In genomic region chr14:33737446-33737845, GRCh38 we compare ENCODE assay signal across 19 cellular contexts.
A peak's percentile ranks its signal among the peaks of the same experiment; 100 is the strongest.
DNase-seq lines count a peak whose midpoint lies in the region; ATAC-seq and TF ChIP-seq lines count a peak whose summit lies in the region.
"Had no signal": no experiment of that assay in that cellular context is flagged by ENCODE, and none has a peak within 500 bp of the region (broad histone marks: within the 10 kb centered on the region; RNA-seq: fewer than 3 reads in every experiment).

No MANE protein-coding gene starts in this region.

- H3K9me3 Mint-ChIP-seq in endothelial cell (ENCODE audit: unreplicated experiment) = no peaks in the 10 kb centered on the region
- H3K9me3 Mint-ChIP-seq: endodermal cell had no signal

- WGBS in right cardiac atrium = 70% methylated on average over 2 of the region's 2 CpGs

- H3K36me3 Mint-ChIP-seq in endothelial cell (ENCODE audit: low read depth, unreplicated experiment) = no peaks in the 10 kb centered on the region

- intact Hi-C loops in right cardiac atrium (cut with DNase I) = no loop called here

- H3K4me3 ChIP-seq in AG04449 (ENCODE audit: low read depth, low read length) (no peak overlapping the region), brain microvascular endothelial cell (ENCODE audit: low read depth, low read length) (no peak overlapping the region), right cardiac atrium (ENCODE audit: low read length) (no peak overlapping the region)
- H3K4me3 ChIP-seq: heart left ventricle, thyroid gland had no signal

- no peak overlapping the region for H3K27ac Mint-ChIP-seq in endothelial cell (ENCODE audit: unreplicated experiment)
- H3K27ac Mint-ChIP-seq: endodermal cell had no signal

- CTCF ChIA-PET in AG04449 (lab: Yijun Ruan, JAX) = interaction anchor here (1.5 kb wide), 1 partner anchor 62 kb away, joined by 4 read pairs; no protein-coding TSS in a partner anchor

- in situ Hi-C loops in brain microvascular endothelial cell (cut with HindIII; ENCODE audit: low pct_ligation_motif_present, low sequenced_read_pairs) = no loop called here

- no peaks in the 10 kb centered on the region for H3K9me3 ChIP-seq in right cardiac atrium (ENCODE audit: control insufficient read depth, low read length)
- H3K9me3 ChIP-seq: heart left ventricle, neutrophil, thyroid gland had no signal

- ATAC-seq in HG02678 (IDR thresholded peaks at IDR 0.05; ENCODE audit: unreplicated experiment) = no peak
- ATAC-seq in right cardiac atrium = no peak
- ATAC-seq: heart left ventricle had no signal

- H3K27ac ChIP-seq in brain microvascular endothelial cell (no peak overlapping the region), right cardiac atrium (ENCODE audit: low read length) (no peak overlapping the region)
- H3K27ac ChIP-seq: heart left ventricle, neutrophil, thyroid gland had no signal

- POLR2A ChIA-PET in AG04449 (lab: Yijun Ruan, JAX) = no interaction called here

- H3K27me3 ChIP-seq in brain microvascular endothelial cell (replicated peaks) (no peaks in the 10 kb centered on the region), right cardiac atrium (ENCODE audit: control insufficient read depth, insufficient read depth) (no peaks in the 10 kb centered on the region)
- H3K27me3 ChIP-seq: heart left ventricle, neutrophil, thyroid gland had no signal

- H3K36me3 ChIP-seq in brain microvascular endothelial cell (replicated peaks) = no peaks in the 10 kb centered on the region
- H3K36me3 ChIP-seq: heart left ventricle, neutrophil, thyroid gland had no signal

- peaks cover 15% of the 10 kb centered on the region for H3K4me1 Mint-ChIP-seq in endothelial cell (ENCODE audit: unreplicated experiment)
- H3K4me1 Mint-ChIP-seq: endodermal cell had no signal

- H3K4me3 Mint-ChIP-seq in endothelial cell (ENCODE audit: unreplicated experiment) = no peak overlapping the region
- H3K4me3 Mint-ChIP-seq: endodermal cell had no signal

- H3K4me1 ChIP-seq in right cardiac atrium (ENCODE audit: control insufficient read depth, insufficient read depth, low read length) = no peaks in the 10 kb centered on the region
- H3K4me1 ChIP-seq: heart left ventricle, thyroid gland had no signal

- DNase-seq in AG04449 (ENCODE audit: low read depth, low spot score) = peak; percentile 50
- DNase-seq in HS-5 (ENCODE audit: low read depth) = peak; percentile 61
- peak; percentile 18 for DNase-seq in brain microvascular endothelial cell
- DNase-seq in iris pigment epithelial cell (ENCODE audit: low read depth) = peak; percentile 59
- DNase-seq in endothelial cell (ENCODE audit: low spot score) = no peak
- DNase-seq in activated T-cell treated with anti-CD3 and anti-CD28 coated beads, Interleukin-2, amount 50 U/mL, for 1 hour = no peak
- DNase-seq in right cardiac atrium = no peak
- DNase-seq: ACHN, activated T-cell treated with anti-CD3 and anti-CD28 coated beads for 4 hours, cerebellar nuclear complex, COR-L47, endodermal cell, heart left ventricle, kidney, NCI-H1436, SIG-M5, thyroid gland had no signal

- no peak for TF ChIP-seq CTCF in AG04449 (IDR thresholded peaks at IDR 0.05; ENCODE audit: insufficient read depth, low read length, missing control alignments)
- TF ChIP-seq CTCF in brain microvascular endothelial cell (IDR thresholded peaks at IDR 0.05; ENCODE audit: low read depth, low read length, missing control alignments) = no peak
- TF ChIP-seq CTCF in endothelial cell (IDR thresholded peaks at IDR 0.05; ENCODE audit: unreplicated experiment) = no peak

- no peaks in the 10 kb centered on the region for H3K27me3 Mint-ChIP-seq in endothelial cell (ENCODE audit: unreplicated experiment)

Comparison
In these comparisons a context has a peak if more than half of its experiments do, and no peak if none do; other contexts are left out.
1. DNase-seq: peak in AG04449 (single experiment), HS-5 (single experiment), brain microvascular endothelial cell (single experiment) and iris pigment epithelial cell (single experiment); none in endothelial cell (single experiment), activated T-cell treated with anti-CD3 and anti-CD28 coated beads, Interleukin-2, amount 50 U/mL, for 1 hour (single experiment) and right cardiac atrium (0 of 3).